In genomic region chr3:157865449-157865862, GRCh38 we compare ENCODE assay signal across 8 cellular contexts.
A peak's percentile ranks its signal among the peaks of the same experiment; 100 is the strongest.
DNase-seq lines count a peak whose midpoint lies in the region; ATAC-seq, FAIRE-seq and TF ChIP-seq lines count a peak whose summit lies in the region.

No MANE protein-coding gene starts in this region.

- H3K4me3 ChIP-seq in OCI-LY3 (ENCODE audit: low read length), result no peak overlapping the region

- no peak overlapping the region for H3K9ac ChIP-seq in OCI-LY3 (ENCODE audit: low read length)

- H3K9me3 ChIP-seq in OCI-LY3 (ENCODE audit: insufficient read depth, low read length), result no peaks in the 10 kb centered on the region

- H3K27ac Mint-ChIP-seq in memory B cell, result no peak overlapping the region

- no peaks in the 10 kb centered on the region for H3K27me3 ChIP-seq in OCI-LY3 (ENCODE audit: low read depth, low read length)

- peak overlapping the region; percentile 15; the same call in 1 of the 2 replicates for H3K4me2 ChIP-seq in OCI-LY3 (ENCODE audit: low read length)

- no peaks in the 10 kb centered on the region for H3K36me3 ChIP-seq in OCI-LY3 (replicated peaks; ENCODE audit: low read depth, low read length)

- H2AFZ ChIP-seq in OCI-LY3 (ENCODE audit: low read depth, low read length), result peak overlapping the region; percentile 68; the same call in 1 of the 2 replicates

- DNase-seq in D721Med (ENCODE audit: insufficient read length, low spot score), result no peak
- DNase-seq in activated naive CD4-positive, alpha-beta T cell treated with anti-CD3 and anti-CD28 coated beads, Interleukin-2, amount 50 U/mL, for 16 hours, result peak; percentile 30
- DNase-seq in memory B cell (ENCODE audit: low spot score in 2 of 2), result peak; percentile 13 to 14
- DNase-seq in central memory CD4-positive, alpha-beta T cell, result no peak
- DNase-seq in NCI-H1092 treated with DMSO at 0.1 percent for 48 hours (lab: John Stamatoyannopoulos, UW), result no peak

- peak; percentile 76 for TF ChIP-seq CTCF in D721Med (IDR thresholded peaks at IDR 0.05; ENCODE audit: insufficient read depth, missing control alignments)
- TF ChIP-seq CTCF in OCI-LY3 (IDR thresholded peaks at IDR 0.05; ENCODE audit: low read depth, low read length), result peak; percentile 89

- no peaks in the 10 kb centered on the region for H4K20me1 ChIP-seq in OCI-LY3 (ENCODE audit: insufficient read depth, low read length)

- no peak overlapping the region for H3K27ac ChIP-seq in OCI-LY3 (ENCODE audit: low read length)

- H3K9me3 Mint-ChIP-seq in memory B cell, result no peaks in the 10 kb centered on the region

- no peaks in the 10 kb centered on the region for H3K36me3 Mint-ChIP-seq in memory B cell

- ATAC-seq in GM18909 (IDR thresholded peaks at IDR 0.05; ENCODE audit: poor library complexity, unreplicated experiment) (peak; percentile 86), HG03045 (IDR thresholded peaks at IDR 0.05; ENCODE audit: unreplicated experiment) (peak; percentile 80), memory B cell (ENCODE audit: low read depth) (no peak)

- H3K4me3 Mint-ChIP-seq in memory B cell, result no peak overlapping the region

- H3K4me1 Mint-ChIP-seq in memory B cell, result no peaks in the 10 kb centered on the region

- H3K4me1 ChIP-seq in OCI-LY3 (ENCODE audit: low read length), result no peaks in the 10 kb centered on the region

- no peaks in the 10 kb centered on the region for H3K79me2 ChIP-seq in OCI-LY3 (ENCODE audit: low read length)

- FAIRE-seq in D721Med (lab: Jason Lieb, UNC), result no peak

- peaks cover 5% of the 10 kb centered on the region for H3K27me3 Mint-ChIP-seq in memory B cell

Comparison
In these comparisons a context has a peak if more than half of its experiments do, and no peak if none do; other contexts are left out.
1. DNase-seq: peak in activated naive CD4-positive, alpha-beta T cell treated with anti-CD3 and anti-CD28 coated beads, Interleukin-2, amount 50 U/mL, for 16 hours (single experiment) and memory B cell (2 of 2); none in D721Med (single experiment), central memory CD4-positive, alpha-beta T cell (single experiment) and NCI-H1092 treated with DMSO at 0.1 percent for 48 hours (single experiment).